ENCODE assay signal across 18 cellular contexts in the genomic region with DNA sequence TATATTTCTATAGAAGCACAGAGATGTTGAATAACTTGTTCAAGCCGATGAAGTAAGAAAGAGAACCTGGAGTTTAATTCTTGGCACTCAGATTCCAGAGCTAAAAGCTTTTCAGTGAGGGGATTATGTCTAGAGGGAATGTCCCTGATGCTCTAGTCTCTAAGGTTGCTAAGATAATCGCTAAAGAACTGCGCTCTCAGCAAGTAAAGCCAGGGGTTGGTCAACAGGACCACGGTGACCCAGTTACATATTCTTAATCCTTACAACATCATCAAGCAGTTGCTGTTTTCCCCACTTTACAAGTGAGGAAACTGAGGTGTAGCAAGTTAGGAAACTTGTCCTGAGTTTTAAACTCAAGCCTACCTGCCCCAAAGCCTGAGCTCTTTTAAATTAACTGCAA.
"Had no signal": no experiment of that assay in that cellular context is flagged by ENCODE, and none has a peak within 500 bp of the region (broad histone marks: within the 10 kb centered on the region; RNA-seq: fewer than 3 reads in every experiment).

No MANE protein-coding gene starts in this region.

- H3K9me3 Mint-ChIP-seq: activated CD4-positive, alpha-beta T cell treated with anti-CD3 and anti-CD28 coated beads, Interleukin-2, amount 10 ng/mL, durations not matched to agents 7 days and 5 days; activated naive CD8-positive, alpha-beta T cell treated with anti-CD3 and anti-CD28 coated beads, Interleukin-2, amount 10 ng/mL, durations not matched to agents 7 days and 5 days; naive thymus-derived CD8-positive, alpha-beta T cell; stimulated activated effector memory CD8-positive, alpha-beta T cell treated with anti-CD3 and anti-CD28 coated beads, Interleukin-12 subunit alpha, Interleukin-12 subunit beta, amount 100 ng/mL, for 72 hours; T-helper 1 cell treated with Interleukin-12 subunit alpha and Interleukin-12 subunit beta and Interleukin-4 antibody, amounts not matched to agents 30 μg/mL and 1 μg/mL, for 36 hours; WTC11 had no signal

- DNase-seq: activated CD4-positive, alpha-beta T cell treated with anti-CD3 and anti-CD28 coated beads, Interleukin-2, amount 10 ng/mL, durations not matched to agents 7 days and 5 days; activated naive CD4-positive, alpha-beta T cell; activated naive CD8-positive, alpha-beta T cell treated with anti-CD3 and anti-CD28 coated beads, Interleukin-2, amount 10 ng/mL, durations not matched to agents 7 days and 5 days; anterior cingulate cortex; cerebellar nuclear complex; effector CD8-positive, alpha-beta T cell; foreskin keratinocyte; kidney glomerular epithelial cell; left ventricle myocardium superior; mesenchymal stem cell; naive thymus-derived CD8-positive, alpha-beta T cell; nucleus accumbens; posterior cingulate gyrus; retina; trophoblast cell had no signal

- H3K27ac Mint-ChIP-seq: activated CD4-positive, alpha-beta T cell treated with anti-CD3 and anti-CD28 coated beads, Interleukin-2, amount 10 ng/mL, durations not matched to agents 7 days and 5 days; stimulated activated effector memory CD8-positive, alpha-beta T cell treated with anti-CD3 and anti-CD28 coated beads, Interleukin-12 subunit alpha, Interleukin-12 subunit beta, amount 100 ng/mL, for 72 hours; WTC11 had no signal

- H3K36me3 Mint-ChIP-seq: activated naive CD8-positive, alpha-beta T cell treated with anti-CD3 and anti-CD28 coated beads, Interleukin-2, amount 10 ng/mL, durations not matched to agents 7 days and 5 days; WTC11 had no signal

- H3K4me1 ChIP-seq: foreskin keratinocyte had no signal

- ATAC-seq: foreskin keratinocyte; naive thymus-derived CD8-positive, alpha-beta T cell; stimulated activated effector memory CD8-positive, alpha-beta T cell treated with anti-CD3 and anti-CD28 coated beads, Interleukin-12 subunit alpha, Interleukin-12 subunit beta, amount 100 ng/mL, for 72 hours; WTC11 had no signal

- H3K4me3 Mint-ChIP-seq: WTC11 had no signal

- H3K27ac ChIP-seq: foreskin keratinocyte had no signal

- H3K27me3 Mint-ChIP-seq: activated CD4-positive, alpha-beta T cell treated with anti-CD3 and anti-CD28 coated beads, Interleukin-2, amount 10 ng/mL, durations not matched to agents 7 days and 5 days; activated naive CD8-positive, alpha-beta T cell treated with anti-CD3 and anti-CD28 coated beads, Interleukin-2, amount 10 ng/mL, durations not matched to agents 7 days and 5 days; naive thymus-derived CD8-positive, alpha-beta T cell had no signal

- H3K4me1 Mint-ChIP-seq: activated CD4-positive, alpha-beta T cell treated with anti-CD3 and anti-CD28 coated beads, Interleukin-2, amount 10 ng/mL, durations not matched to agents 7 days and 5 days; activated naive CD8-positive, alpha-beta T cell treated with anti-CD3 and anti-CD28 coated beads, Interleukin-2, amount 10 ng/mL, durations not matched to agents 7 days and 5 days; stimulated activated effector memory CD8-positive, alpha-beta T cell treated with anti-CD3 and anti-CD28 coated beads, Interleukin-12 subunit alpha, Interleukin-12 subunit beta, amount 100 ng/mL, for 72 hours had no signal
